In genomic region chr16:9058211-9058610, GRCh38 we compare ENCODE assay signal across 1 cellular context.
TF ChIP-seq lines count a peak whose summit lies in the region.

No MANE protein-coding gene starts in this region.

TF ChIP-seq in K562, 482 proteins besides CTCF, POLR2A, EP300 and RAD21 (continued from another document):
- 0 out of 2 replicates have a peak, but pooled peaks have one; percentile 38 for TF ChIP-seq ZBTB33 (CRISPR knock-in tag; IDR thresholded peaks at IDR 0.05)
- peak; percentile 11; the same call in 1 of the 2 replicates for TF ChIP-seq POLR2G (IDR thresholded peaks at IDR 0.05; ENCODE audit: low read depth, low read length)
